In genomic region chr19:12669272-12670158, GRCh38 we compare ENCODE assay signal across 8 cellular contexts. TPM values are rescaled to one million over a fixed set of nuclear protein-coding genes. Genes with fewer than 3 reads are reported as not detected.
DNase-seq lines count a peak whose midpoint lies in the region; ATAC-seq and TF ChIP-seq lines count a peak whose summit lies in the region.

No MANE protein-coding gene starts in this region.

- peak overlapping the region; percentile 98 for H3K27ac ChIP-seq in CD4-positive, alpha-beta memory T cell (ENCODE audit: low read depth, low read length)
- peak overlapping the region; percentile 99 for H3K27ac ChIP-seq in cingulate gyrus (ENCODE audit: low read depth, low read length)

- H3K36me3 Mint-ChIP-seq in CD4-positive, alpha-beta memory T cell: peaks cover 15 to 42% of the 10 kb centered on the region in 2 donors
- H3K36me3 Mint-ChIP-seq in activated CD4-positive, alpha-beta T cell treated with anti-CD3 and anti-CD28 coated beads for 36 hours (ENCODE audit: low read depth): peaks cover 44% of the 10 kb centered on the region

- peaks cover 27 to 67% (median 49%) of the 10 kb centered on the region in 4 donors for H3K4me1 Mint-ChIP-seq in CD4-positive, alpha-beta memory T cell
- peaks cover 44% of the 10 kb centered on the region for H3K4me1 Mint-ChIP-seq in activated CD4-positive, alpha-beta T cell treated with anti-CD3 and anti-CD28 coated beads for 36 hours

- H3K4me1 ChIP-seq in CD4-positive, alpha-beta memory T cell (ENCODE audit: insufficient read depth, low read length): peaks cover 50% of the 10 kb centered on the region

- POLR2A ChIA-PET in CD4-positive, alpha-beta memory T cell (lab: Charles Lee; ENCODE audit: partially characterized antibody): interaction anchor here (0.6 to 2.4 kb wide), 18 partner anchors 8 to 174 kb away, joined by 3 to 35 read pairs (median 4); partner anchors contain the start of genes DHPS, JUNB, RNASEH2A and TRIR
- POLR2A ChIA-PET in HEK293T (lab: Yijun Ruan, JAX): interaction anchor here (0.8 to 1.7 kb wide), 5 partner anchors 9 to 174 kb away, joined by 3 to 9 read pairs (median 6); partner anchors contain the start of genes DHPS, ZNF490 and ZNF791
- POLR2A ChIA-PET in activated CD4-positive, alpha-beta T cell treated with anti-CD3 and anti-CD28 coated beads for 36 hours (lab: Charles Lee): interaction anchor here (0.5 to 1.3 kb wide), 4 partner anchors 12 to 1882 kb away, joined by 3 to 4 read pairs (median 4); no protein-coding TSS in a partner anchor

- peak; percentile 78 to 84 (median 81) for DNase-seq in CD4-positive, alpha-beta memory T cell
- DNase-seq in HEK293T (ENCODE audit: extremely low spot score) (peak; percentile 72), NCI-H460 (ENCODE audit: extremely low read depth, low read depth) (peak; percentile 57), kidney tubule cell (ENCODE audit: low spot score) (peak; percentile 87)
- DNase-seq in activated CD4-positive, alpha-beta T cell treated with anti-CD3 and anti-CD28 coated beads for 36 hours: peak; percentile 85
- DNase-seq in stimulated activated CD4-positive, alpha-beta T cell treated with anti-CD3 and anti-CD28 coated beads, Interleukin-15, amount 100 ng/mL, for 48 hours (ENCODE audit: low read depth in 2 of 2): peak; percentile 52 to 58

- intact Hi-C loops in CD4-positive, alpha-beta memory T cell (cut with micrococcal nuclease): loop anchor here (1.0 kb wide), 2 partner anchors 12 to 27 kb away; partner anchors contain the start of genes DHPS and FBXW9
- intact Hi-C loops in activated CD4-positive, alpha-beta T cell treated with anti-CD3 and anti-CD28 coated beads for 36 hours (cut with DNase I, micrococcal nuclease): loop anchor here (1.0 to 5.0 kb wide), 9 partner anchors 12 to 855 kb away; partner anchors contain the start of genes DHPS (in 2 of the 2), ZNF490 (in 2 of the 2), ZNF791 (in 2 of the 2) and ZNF136 (in 1 of the 2)

- no peaks in the 10 kb centered on the region for H3K9me3 ChIP-seq in CD4-positive, alpha-beta memory T cell (ENCODE audit: control insufficient read depth in 1 of 2, low read length in 2 of 2)

- no peaks in the 10 kb centered on the region for H3K27me3 ChIP-seq in CD4-positive, alpha-beta memory T cell (ENCODE audit: insufficient read depth, low read length)

- no peaks in the 10 kb centered on the region for H3K27me3 Mint-ChIP-seq in CD4-positive, alpha-beta memory T cell
- no peaks in the 10 kb centered on the region for H3K27me3 Mint-ChIP-seq in activated CD4-positive, alpha-beta T cell treated with anti-CD3 and anti-CD28 coated beads for 36 hours

- ATAC-seq in activated CD4-positive, alpha-beta T cell treated with anti-CD3 and anti-CD28 coated beads for 36 hours: peak; percentile 21
- no peak for ATAC-seq in HG02588 (IDR thresholded peaks at IDR 0.05; ENCODE audit: unreplicated experiment)

- H3K36me3 ChIP-seq in CD4-positive, alpha-beta memory T cell (ENCODE audit: insufficient read depth, low read length): peaks cover 18% of the 10 kb centered on the region

- H3K27ac Mint-ChIP-seq in CD4-positive, alpha-beta memory T cell: peak overlapping the region; percentile 99 to 100 (median 100)
- H3K27ac Mint-ChIP-seq in activated CD4-positive, alpha-beta T cell treated with anti-CD3 and anti-CD28 coated beads for 36 hours: peak overlapping the region; percentile 100

- CTCF ChIA-PET in CD4-positive, alpha-beta memory T cell (lab: Charles Lee; ENCODE audit: partially characterized antibody): interaction anchor here (0.8 to 6.7 kb wide), 6 partner anchors 30 to 106 kb away, joined by 3 to 51 read pairs (median 5); partner anchors contain the start of genes ZNF490 and ZNF791
- CTCF ChIA-PET in HEK293T (lab: Yijun Ruan, JAX): no interaction called here
- CTCF ChIA-PET in activated CD4-positive, alpha-beta T cell treated with anti-CD3 and anti-CD28 coated beads for 36 hours (lab: Charles Lee): interaction anchor here (0.6 to 1.7 kb wide), 4 partner anchors 10 to 105 kb away, joined by 3 to 6 read pairs (median 3); no protein-coding TSS in a partner anchor

- H3K4me3 Mint-ChIP-seq in CD4-positive, alpha-beta memory T cell: peak overlapping the region; percentile 90 to 99 (median 96)
- peak overlapping the region; percentile 86 for H3K4me3 Mint-ChIP-seq in activated CD4-positive, alpha-beta T cell treated with anti-CD3 and anti-CD28 coated beads for 36 hours

- H3K4me3 ChIP-seq in CD4-positive, alpha-beta memory T cell (ENCODE audit: low read length in 2 of 2): peak overlapping the region; percentile 78 to 95

- H3K9me3 Mint-ChIP-seq in CD4-positive, alpha-beta memory T cell: no peaks in the 10 kb centered on the region
- no peaks in the 10 kb centered on the region for H3K9me3 Mint-ChIP-seq in activated CD4-positive, alpha-beta T cell treated with anti-CD3 and anti-CD28 coated beads for 36 hours (ENCODE audit: low read depth)

TF ChIP-seq in HEK293T, 16 proteins besides CTCF, POLR2A, EP300 and RAD21:
- peak; percentile 49 for TF ChIP-seq L3MBTL2 (conservative IDR thresholded peaks at IDR 0.05)
- no peak; the same call in 1 of the 2 replicates for TF ChIP-seq LEF1 (IDR thresholded peaks at IDR 0.05; ENCODE audit: borderline replicate concordance)
- no peak for TF ChIP-seq BHLHE40 (IDR thresholded peaks at IDR 0.05; ENCODE audit: borderline replicate concordance)
- 0 out of 2 replicates have a peak, but pooled peaks have one; percentile 21 for TF ChIP-seq TARDBP (IDR thresholded peaks at IDR 0.05)
- peak; percentile 99 for TF ChIP-seq ELF4 (IDR thresholded peaks at IDR 0.05)
- peak; percentile 66 for TF ChIP-seq NFRKB (IDR thresholded peaks at IDR 0.05)
- TF ChIP-seq FOXK2 (IDR thresholded peaks at IDR 0.05): peak; percentile 91

RNA-seq across cellular contexts. Expression of gene WDR83, which starts 2.9 kb away (rescaled TPM):
- total RNA-seq in CD4-positive, alpha-beta memory T cell: 10 to 100 TPM; 18.3 to 19.3 TPM
- polyA plus RNA-seq in CD4-positive, alpha-beta memory T cell: 10 to 100 TPM in 1 of 2 donors, 1 to 10 TPM in 1; 9.8 to 15.7 TPM
- 5.8 and 7.7 TPM in 2 replicates for total RNA-seq in NCI-H460 (2014; rRNA removed; shearing (Covaris generic))
- polyA plus RNA-seq in NCI-H460 (2014; cell fraction: nucleus; rRNA removed): 10.9 and 12.6 TPM in 2 replicates
- total RNA-seq in activated CD4-positive, alpha-beta T cell treated with anti-CD3 and anti-CD28 coated beads for 36 hours: 10 to 100 TPM; 13.5 to 19.5 TPM

RNA-seq across cellular contexts. Expression of gene MAN2B1, which starts 3.0 kb away (rescaled TPM):
- total RNA-seq in CD4-positive, alpha-beta memory T cell: 100 to 1,000 TPM; 137 to 141 TPM
- 10 to 100 TPM; 45.0 to 76.4 TPM for polyA plus RNA-seq in CD4-positive, alpha-beta memory T cell
- total RNA-seq in NCI-H460 (2014; rRNA removed; shearing (Covaris generic)): 21.5 and 27.7 TPM in 2 replicates
- polyA plus RNA-seq in NCI-H460 (2014; cell fraction: nucleus; rRNA removed): 149 and 182 TPM in 2 replicates
- 100 to 1,000 TPM; 118 to 154 TPM for total RNA-seq in activated CD4-positive, alpha-beta T cell treated with anti-CD3 and anti-CD28 coated beads for 36 hours

RNA-seq across cellular contexts. Expression of gene DHPS, which starts 12.2 kb away (rescaled TPM):
- 100 to 1,000 TPM; 195 to 197 TPM for total RNA-seq in CD4-positive, alpha-beta memory T cell
- polyA plus RNA-seq in CD4-positive, alpha-beta memory T cell: 10 to 100 TPM; 77.3 to 91.7 TPM
- total RNA-seq in NCI-H460 (2014; rRNA removed; shearing (Covaris generic)): 75.7 and 83.6 TPM in 2 replicates
- polyA plus RNA-seq in NCI-H460 (2014; cell fraction: nucleus; rRNA removed): 167 and 217 TPM in 2 replicates
- 100 to 1,000 TPM; 101 to 112 TPM for total RNA-seq in activated CD4-positive, alpha-beta T cell treated with anti-CD3 and anti-CD28 coated beads for 36 hours

RNA-seq across cellular contexts. Expression of gene GNG14, which starts 18.3 kb away (rescaled TPM):
- total RNA-seq in CD4-positive, alpha-beta memory T cell: not detected
- not detected for polyA plus RNA-seq in CD4-positive, alpha-beta memory T cell
- not detected in 2 replicates for total RNA-seq in NCI-H460 (2014; rRNA removed; shearing (Covaris generic))
- polyA plus RNA-seq in NCI-H460 (2014; cell fraction: nucleus; rRNA removed): not detected in 2 replicates
- total RNA-seq in activated CD4-positive, alpha-beta T cell treated with anti-CD3 and anti-CD28 coated beads for 36 hours: not detected

RNA-seq across cellular contexts. Expression of gene FBXW9, which starts 26.9 kb away (rescaled TPM):
- 1 to 10 TPM; 4.5 to 4.9 TPM for total RNA-seq in CD4-positive, alpha-beta memory T cell
- 1 to 10 TPM; 4.9 to 8.1 TPM for polyA plus RNA-seq in CD4-positive, alpha-beta memory T cell
- 6.2 and 6.9 TPM in 2 replicates for total RNA-seq in NCI-H460 (2014; rRNA removed; shearing (Covaris generic))
- 20.3 and 26.0 TPM in 2 replicates for polyA plus RNA-seq in NCI-H460 (2014; cell fraction: nucleus; rRNA removed)
- 1 to 10 TPM; 8.3 to 8.8 TPM for total RNA-seq in activated CD4-positive, alpha-beta T cell treated with anti-CD3 and anti-CD28 coated beads for 36 hours
